2 cellular contexts compared by ENCODE assay signal in the genomic region with DNA sequence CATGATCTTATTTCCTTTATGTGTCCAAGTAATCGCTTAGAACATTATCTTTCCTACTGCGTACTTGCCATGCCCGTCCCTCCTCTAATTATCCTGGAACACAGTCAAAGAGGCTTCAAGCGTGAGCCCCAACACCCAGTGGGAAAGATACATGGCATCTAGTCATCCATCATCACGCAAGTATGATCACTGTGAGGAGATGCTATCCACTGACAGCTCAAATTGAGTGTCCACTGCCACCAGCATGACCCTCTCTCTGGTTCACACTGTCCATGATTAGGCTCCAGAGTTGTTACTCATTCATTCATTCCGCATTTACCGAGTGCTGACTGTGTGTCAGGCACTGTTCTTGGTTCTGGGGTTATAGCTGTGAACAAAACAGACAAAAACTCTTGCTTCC.
TF ChIP-seq lines count a peak whose summit lies in the region.

No MANE protein-coding gene starts in this region.

TF ChIP-seq in SK-N-SH, 30 proteins besides CTCF, POLR2A, EP300 and RAD21 (continued from another document):
- TF ChIP-seq USF1 (IDR thresholded peaks at IDR 0.05; ENCODE audit: borderline replicate concordance, low read depth) (no peak), SMC3 (IDR thresholded peaks at IDR 0.05; ENCODE audit: low read depth, low read length) (no peak), MXI1 (IDR thresholded peaks at IDR 0.05; ENCODE audit: low read depth, low read length) (no peak), RCOR1 (IDR thresholded peaks at IDR 0.05; ENCODE audit: low read length) (no peak), FOSL2 (IDR thresholded peaks at IDR 0.05; ENCODE audit: borderline replicate concordance, low read depth) (no peak), CHD2 (IDR thresholded peaks at IDR 0.05; ENCODE audit: low read length, partially characterized antibody) (no peak), YY1 (IDR thresholded peaks at IDR 0.05; ENCODE audit: low read depth) (no peak), RFX5 (IDR thresholded peaks at IDR 0.05; ENCODE audit: low read length) (no peak), GATA2 (CRISPR knock-in tag; IDR thresholded peaks at IDR 0.05) (no peak), FOXM1 (IDR thresholded peaks at IDR 0.05; ENCODE audit: low read depth) (no peak), ELF1 (IDR thresholded peaks at IDR 0.05) (no peak)
- TF ChIP-seq, protein P1, sequence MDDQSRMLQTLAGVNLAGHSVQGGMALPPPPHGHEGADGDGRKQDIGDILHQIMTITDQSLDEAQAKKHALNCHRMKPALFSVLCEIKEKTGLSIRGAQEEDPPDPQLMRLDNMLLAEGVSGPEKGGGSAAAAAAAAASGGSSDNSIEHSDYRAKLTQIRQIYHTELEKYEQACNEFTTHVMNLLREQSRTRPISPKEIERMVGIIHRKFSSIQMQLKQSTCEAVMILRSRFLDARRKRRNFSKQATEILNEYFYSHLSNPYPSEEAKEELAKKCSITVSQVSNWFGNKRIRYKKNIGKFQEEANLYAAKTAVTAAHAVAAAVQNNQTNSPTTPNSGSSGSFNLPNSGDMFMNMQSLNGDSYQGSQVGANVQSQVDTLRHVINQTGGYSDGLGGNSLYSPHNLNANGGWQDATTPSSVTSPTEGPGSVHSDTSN (IDR thresholded peaks at IDR 0.05): no peak
TF ChIP-seq in SK-N-SH: peak in this region for 0.

TF ChIP-seq in SK-N-SH treated with all-trans-retinoic acid at 6 μM for 48 hours, 23 proteins besides CTCF, POLR2A, EP300 and RAD21 (continued from another document):
- TF ChIP-seq POU6F1 (CRISPR knock-in tag; IDR thresholded peaks at IDR 0.05; ENCODE audit: borderline replicate concordance, low read depth) (no peak), ESRRG (CRISPR knock-in tag; IDR thresholded peaks at IDR 0.05) (no peak), SNAI2 (CRISPR knock-in tag; IDR thresholded peaks at IDR 0.05) (no peak), GLIS3 (CRISPR knock-in tag; IDR thresholded peaks at IDR 0.05) (no peak), ZFP30 (CRISPR knock-in tag; IDR thresholded peaks at IDR 0.05) (no peak), ZNF70 (CRISPR knock-in tag; IDR thresholded peaks at IDR 0.05) (no peak), BACH2 (CRISPR knock-in tag; IDR thresholded peaks at IDR 0.05; ENCODE audit: borderline replicate concordance) (no peak)
- TF ChIP-seq, protein P2, sequence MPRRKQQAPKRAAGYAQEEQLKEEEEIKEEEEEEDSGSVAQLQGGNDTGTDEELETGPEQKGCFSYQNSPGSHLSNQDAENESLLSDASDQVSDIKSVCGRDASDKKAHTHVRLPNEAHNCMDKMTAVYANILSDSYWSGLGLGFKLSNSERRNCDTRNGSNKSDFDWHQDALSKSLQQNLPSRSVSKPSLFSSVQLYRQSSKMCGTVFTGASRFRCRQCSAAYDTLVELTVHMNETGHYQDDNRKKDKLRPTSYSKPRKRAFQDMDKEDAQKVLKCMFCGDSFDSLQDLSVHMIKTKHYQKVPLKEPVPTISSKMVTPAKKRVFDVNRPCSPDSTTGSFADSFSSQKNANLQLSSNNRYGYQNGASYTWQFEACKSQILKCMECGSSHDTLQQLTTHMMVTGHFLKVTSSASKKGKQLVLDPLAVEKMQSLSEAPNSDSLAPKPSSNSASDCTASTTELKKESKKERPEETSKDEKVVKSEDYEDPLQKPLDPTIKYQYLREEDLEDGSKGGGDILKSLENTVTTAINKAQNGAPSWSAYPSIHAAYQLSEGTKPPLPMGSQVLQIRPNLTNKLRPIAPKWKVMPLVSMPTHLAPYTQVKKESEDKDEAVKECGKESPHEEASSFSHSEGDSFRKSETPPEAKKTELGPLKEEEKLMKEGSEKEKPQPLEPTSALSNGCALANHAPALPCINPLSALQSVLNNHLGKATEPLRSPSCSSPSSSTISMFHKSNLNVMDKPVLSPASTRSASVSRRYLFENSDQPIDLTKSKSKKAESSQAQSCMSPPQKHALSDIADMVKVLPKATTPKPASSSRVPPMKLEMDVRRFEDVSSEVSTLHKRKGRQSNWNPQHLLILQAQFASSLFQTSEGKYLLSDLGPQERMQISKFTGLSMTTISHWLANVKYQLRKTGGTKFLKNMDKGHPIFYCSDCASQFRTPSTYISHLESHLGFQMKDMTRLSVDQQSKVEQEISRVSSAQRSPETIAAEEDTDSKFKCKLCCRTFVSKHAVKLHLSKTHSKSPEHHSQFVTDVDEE (CRISPR knock-in tag; IDR thresholded peaks at IDR 0.05): no peak
